8 cellular contexts compared by ENCODE assay signal in the genomic region with DNA sequence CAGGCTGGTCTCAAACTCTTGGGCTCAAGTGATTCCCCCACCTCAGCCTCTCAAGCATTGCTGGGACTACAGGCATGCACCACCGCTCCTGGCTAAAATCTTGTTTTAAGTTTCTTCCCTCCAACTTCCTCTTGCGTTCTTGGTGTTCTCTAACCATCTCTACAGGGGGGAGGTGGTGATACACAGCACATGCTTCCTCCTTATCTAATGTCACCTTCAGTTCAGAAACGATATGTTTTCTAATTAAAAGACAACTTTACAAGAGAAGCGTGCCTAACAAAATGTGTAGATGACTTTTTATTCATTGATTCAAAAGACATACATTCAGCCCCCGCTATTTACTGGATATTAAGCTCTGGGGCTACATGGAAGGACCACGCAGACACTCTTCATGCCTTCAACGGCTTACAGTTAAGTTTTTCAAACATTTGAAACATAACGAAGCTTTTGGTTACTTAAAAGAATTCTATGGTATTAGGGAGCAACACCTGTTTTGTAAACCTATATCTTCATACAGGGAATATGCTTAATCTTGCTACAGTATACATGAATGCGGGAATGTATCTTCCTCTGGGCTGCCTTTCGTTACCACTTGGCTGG.
DNase-seq lines count a peak whose midpoint lies in the region; ATAC-seq, FAIRE-seq and TF ChIP-seq lines count a peak whose summit lies in the region.

No MANE protein-coding gene starts in this region.

- H3K36me3 Mint-ChIP-seq in memory B cell = peaks cover 6% of the 10 kb centered on the region

- ATAC-seq in memory B cell (ENCODE audit: low read depth) = peak; percentile 70

- H3K27ac Mint-ChIP-seq in memory B cell = peak overlapping the region; percentile 91

- DNase-seq in DMS79 treated with DMSO at 0.1 percent for 48 hours (lab: John Stamatoyannopoulos, UW) = peak; percentile 80
- no peak for DNase-seq in DMS79 (lab: John Stamatoyannopoulos, UW)
- DNase-seq in HEK293T (ENCODE audit: extremely low spot score) = no peak
- peak; percentile 59 for DNase-seq in NOMO-1 treated with dmso at 0.1 percent for 144 hours (lab: John Stamatoyannopoulos, UW; ENCODE audit: unreplicated experiment)
- DNase-seq in central memory CD4-positive, alpha-beta T cell = peak; percentile 10
- peak in 1 of 2 donors; percentile 16 for DNase-seq in memory B cell (ENCODE audit: low spot score in 2 of 2)
- no peak for DNase-seq in urothelium cell line (ENCODE audit: low spot score)
- DNase-seq in NCI-H1930 (lab: John Stamatoyannopoulos, UW) = no peak

- H3K4me3 Mint-ChIP-seq in memory B cell = peak overlapping the region; percentile 100

- no peaks in the 10 kb centered on the region for H3K9me3 Mint-ChIP-seq in memory B cell

- CTCF ChIA-PET in HEK293T (lab: Yijun Ruan, JAX) = interaction anchor here (0.6 to 1.5 kb wide), 2 partner anchors 43 to 251 kb away, joined by 3 read pairs; no protein-coding TSS in a partner anchor

- H3K27me3 Mint-ChIP-seq in memory B cell = no peaks in the 10 kb centered on the region

- FAIRE-seq in urothelium cell line (lab: Jason Lieb, UNC) = peak; percentile 80

- H3K4me1 Mint-ChIP-seq in memory B cell = peaks cover 12% of the 10 kb centered on the region

- POLR2A ChIA-PET in HEK293T (lab: Yijun Ruan, JAX) = interaction anchor here (0.7 to 2.1 kb wide), 7 partner anchors 63 to 154 kb away, joined by 3 to 10 read pairs (median 4); a partner anchor contains a TSS

TF ChIP-seq in HEK293T, 16 proteins besides CTCF, POLR2A, EP300 and RAD21:
- peak; percentile 26; the same call in 1 of the 2 replicates for TF ChIP-seq L3MBTL2 (conservative IDR thresholded peaks at IDR 0.05)
- no peak for TF ChIP-seq BHLHE40 (IDR thresholded peaks at IDR 0.05; ENCODE audit: borderline replicate concordance)
TF ChIP-seq in HEK293T: peak in this region for 1.

Comparison
In these comparisons a context has a peak if more than half of its experiments do, and no peak if none do; other contexts are left out.
1. DNase-seq: peak in DMS79 treated with DMSO at 0.1 percent for 48 hours (single experiment), NOMO-1 treated with dmso at 0.1 percent for 144 hours (single experiment) and central memory CD4-positive, alpha-beta T cell (single experiment); none in DMS79 (single experiment), HEK293T (single experiment), urothelium cell line (single experiment) and NCI-H1930 (0 of 2).